In the genomic region with DNA sequence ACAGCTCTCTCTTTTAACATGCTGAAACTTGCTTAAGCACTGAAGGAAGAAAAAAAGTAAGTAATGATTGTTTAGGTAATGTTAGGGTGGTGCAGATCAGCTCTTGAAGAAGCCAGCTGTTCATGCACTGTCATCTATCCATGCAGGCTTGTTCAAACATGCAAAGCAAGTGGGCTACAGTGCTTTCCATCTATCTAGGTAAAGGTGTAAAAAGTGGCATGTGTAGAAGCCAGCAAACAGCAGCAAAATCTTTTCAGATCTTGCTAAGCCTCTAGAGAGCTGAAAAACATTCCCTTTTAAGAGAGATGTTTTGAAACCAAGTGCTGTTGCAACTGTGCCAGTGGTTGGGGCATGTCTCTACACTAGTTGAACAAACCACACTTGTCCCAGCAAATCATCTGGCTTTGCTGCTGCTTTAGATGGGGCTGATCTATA, we compare ENCODE assay signal across 12 cellular contexts.
DNase-seq lines count a peak whose midpoint lies in the region; ATAC-seq, FAIRE-seq and TF ChIP-seq lines count a peak whose summit lies in the region.
"Had no signal": no experiment of that assay in that cellular context is flagged by ENCODE, and none has a peak within 500 bp of the region (broad histone marks: within the 10 kb centered on the region; RNA-seq: fewer than 3 reads in every experiment).

No MANE protein-coding gene starts in this region.

- no peaks in the 10 kb centered on the region for H3K36me3 Mint-ChIP-seq in activated naive CD8-positive, alpha-beta T cell treated with anti-CD3 and anti-CD28 coated beads for 36 hours

- H3K4me3 Mint-ChIP-seq in activated naive CD8-positive, alpha-beta T cell treated with anti-CD3 and anti-CD28 coated beads for 36 hours = no peak overlapping the region
- H3K4me3 Mint-ChIP-seq: endodermal cell had no signal

- H3K4me3 ChIP-seq in keratinocyte (ENCODE audit: control insufficient read depth in 2 of 3, extremely low read depth in 1 of 3, insufficient read depth in 2 of 3, low read depth in 1 of 3, low read length in 3 of 3) = peak overlapping the region in 1 of 3 experiments; percentile 6
- no peak overlapping the region for H3K4me3 ChIP-seq in small intestine (ENCODE audit: low read depth in 1 of 2, low read length in 2 of 2)
- H3K4me3 ChIP-seq: uterus had no signal

- peak; percentile 57 for DNase-seq in MV-4-11 (lab: John Stamatoyannopoulos, UW)
- peak; percentile 50 for DNase-seq in keratinocyte (ENCODE audit: low read depth, low spot score)
- DNase-seq in activated naive CD8-positive, alpha-beta T cell treated with anti-CD3 and anti-CD28 coated beads for 36 hours = no peak
- DNase-seq in small intestine = no peak
- DNase-seq in stimulated activated CD4-positive, alpha-beta T cell treated with anti-CD3 and anti-CD28 coated beads, Interleukin-15, amount 100 ng/mL, for 24 hours = no peak
- DNase-seq in inferior parietal cortex (ENCODE audit: extremely low spot score) = no peak
- DNase-seq: activated T-cell treated with anti-CD3 and anti-CD28 coated beads, Interleukin-2, amount 50 U/mL, for 48 hours; endodermal cell; stimulated activated CD4-positive, alpha-beta T cell treated with anti-CD3 and anti-CD28 coated beads, Interleukin-2, amount 100 ng/mL, for 24 hours; uterus had no signal

- peak overlapping the region; percentile 64 for H3K27ac ChIP-seq in keratinocyte (ENCODE audit: control insufficient read depth, insufficient read depth, low read length)
- no peak overlapping the region for H3K27ac ChIP-seq in small intestine (ENCODE audit: low read depth in 1 of 2, low read length in 1 of 2)
- H3K27ac ChIP-seq: uterus had no signal

- peak overlapping the region; percentile 77 for H3K4me2 ChIP-seq in keratinocyte (ENCODE audit: control insufficient read depth, extremely low read depth, insufficient read depth, low read depth, low read length)

- peak overlapping the region; percentile 11 for H3K9ac ChIP-seq in keratinocyte (ENCODE audit: control insufficient read depth, extremely low read depth, insufficient read depth, low read length)

- peak; percentile 87 for ATAC-seq in GM19025 (IDR thresholded peaks at IDR 0.05; ENCODE audit: low read depth, unreplicated experiment)
- peak; percentile 84 for ATAC-seq in HG02678 (IDR thresholded peaks at IDR 0.05; ENCODE audit: unreplicated experiment)

- no peaks in the 10 kb centered on the region for H3K4me1 Mint-ChIP-seq in activated naive CD8-positive, alpha-beta T cell treated with anti-CD3 and anti-CD28 coated beads for 36 hours

- H3K27me3 ChIP-seq in keratinocyte (ENCODE audit: control insufficient read depth, extremely low read depth, insufficient read depth, low read length) (no peaks in the 10 kb centered on the region), small intestine (ENCODE audit: control insufficient read depth in 2 of 2, insufficient read depth in 2 of 2, low read length in 2 of 2) (no peaks in the 10 kb centered on the region)
- H3K27me3 ChIP-seq: uterus had no signal

- H3K36me3 ChIP-seq in keratinocyte (ENCODE audit: control insufficient read depth in 2 of 2, extremely low read depth in 1 of 2, insufficient read depth in 2 of 2, low read length in 2 of 2) (no peaks in the 10 kb centered on the region), small intestine (ENCODE audit: control insufficient read depth in 2 of 2, insufficient read depth in 2 of 2, low read length in 2 of 2) (no peaks in the 10 kb centered on the region)
- H3K36me3 ChIP-seq: uterus had no signal

- FAIRE-seq in keratinocyte (lab: Jason Lieb, UNC) (peak; percentile 96), small intestine (lab: Jason Lieb, UNC) (no peak)

- H3K79me2 ChIP-seq in keratinocyte (ENCODE audit: control insufficient read depth, insufficient read depth, low read length) = peaks cover 10% of the 10 kb centered on the region

- no peak for TF ChIP-seq CTCF in keratinocyte (optimal IDR thresholded peaks at IDR 0.05 in 1 of 3, IDR thresholded peaks at IDR 0.05 in 1 of 3, conservative IDR thresholded peaks at IDR 0.05 in 1 of 3; ENCODE audit: extremely low read depth in 1 of 3, insufficient read depth in 2 of 3, low read length in 3 of 3)

- H3K9me1 ChIP-seq in keratinocyte (ENCODE audit: control insufficient read depth, extremely low read depth, insufficient read depth, low read length) = no peaks in the 10 kb centered on the region

- no peaks in the 10 kb centered on the region for H4K20me1 ChIP-seq in keratinocyte (ENCODE audit: control insufficient read depth, extremely low read depth, insufficient read depth, low read length)

- H3K9me3 ChIP-seq in keratinocyte (ENCODE audit: control insufficient read depth, low read depth, low read length) (no peaks in the 10 kb centered on the region), small intestine (ENCODE audit: control insufficient read depth, low read depth) (no peaks in the 10 kb centered on the region)
- H3K9me3 ChIP-seq: uterus had no signal

- no peaks in the 10 kb centered on the region for H3K9me3 Mint-ChIP-seq in activated naive CD8-positive, alpha-beta T cell treated with anti-CD3 and anti-CD28 coated beads for 36 hours

- H2AFZ ChIP-seq in keratinocyte (ENCODE audit: control insufficient read depth, low read length) = no peak overlapping the region

- H3K4me1 ChIP-seq in keratinocyte (ENCODE audit: control insufficient read depth, extremely low read depth, insufficient read depth, low read length) (peaks cover 34% of the 10 kb centered on the region), small intestine (ENCODE audit: control insufficient read depth in 2 of 2, insufficient read depth in 1 of 2, low read depth in 1 of 2, low read length in 1 of 2) (peaks cover 0 to 2% of the 10 kb centered on the region in 2 donors)
- H3K4me1 ChIP-seq: uterus had no signal

- dilution Hi-C loops in keratinocyte (cut with MboI; ENCODE audit: extremely low pct_ligation_motif_present, low sequenced_read_pairs) = no loop called here

- H3K27ac Mint-ChIP-seq in activated naive CD8-positive, alpha-beta T cell treated with anti-CD3 and anti-CD28 coated beads for 36 hours = no peak overlapping the region
- H3K27ac Mint-ChIP-seq: endodermal cell had no signal

- peaks cover 4% of the 10 kb centered on the region for H3K27me3 Mint-ChIP-seq in activated naive CD8-positive, alpha-beta T cell treated with anti-CD3 and anti-CD28 coated beads for 36 hours

Comparison
In these comparisons a context has a peak if more than half of its experiments do, and no peak if none do; other contexts are left out.
1. DNase-seq: peak in MV-4-11 (single experiment) and keratinocyte (single experiment); none in activated naive CD8-positive, alpha-beta T cell treated with anti-CD3 and anti-CD28 coated beads for 36 hours (single experiment), small intestine (single experiment), stimulated activated CD4-positive, alpha-beta T cell treated with anti-CD3 and anti-CD28 coated beads, Interleukin-15, amount 100 ng/mL, for 24 hours (single experiment) and inferior parietal cortex (single experiment).